Comparison of ENCODE assay signal across 16 cellular contexts in the genomic region with DNA sequence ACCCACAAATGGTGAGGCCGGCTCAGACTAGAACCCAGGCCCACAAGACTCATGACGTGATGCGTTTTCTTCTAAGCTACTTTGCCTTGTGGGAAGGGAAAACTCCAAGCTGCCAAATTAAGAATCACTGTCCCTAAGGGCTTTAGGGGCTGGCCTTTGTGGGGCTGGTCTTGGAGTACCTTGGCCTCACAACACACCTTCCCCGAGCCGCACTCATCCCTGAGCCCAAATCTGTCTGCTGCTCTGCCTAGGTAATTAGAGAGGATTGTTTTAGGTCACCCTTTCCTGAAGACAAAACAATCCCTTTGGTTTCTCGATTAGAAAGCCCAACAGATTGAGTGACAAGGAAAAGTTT.
DNase-seq lines count a peak whose midpoint lies in the region; ATAC-seq lines count a peak whose summit lies in the region.
"Had no signal": no experiment of that assay in that cellular context is flagged by ENCODE, and none has a peak within 500 bp of the region (broad histone marks: within the 10 kb centered on the region; RNA-seq: fewer than 3 reads in every experiment).

No MANE protein-coding gene starts in this region.

- ATAC-seq in HG02852 (IDR thresholded peaks at IDR 0.05; ENCODE audit: unreplicated experiment) (no peak), HG03175 (IDR thresholded peaks at IDR 0.05; ENCODE audit: unreplicated experiment) (no peak), GM19351 (IDR thresholded peaks at IDR 0.05; ENCODE audit: unreplicated experiment) (no peak)
- ATAC-seq: CD8-positive, alpha-beta T cell; HepG2 had no signal

- H3K27ac ChIP-seq in angular gyrus (ENCODE audit: low read depth, low read length) (peak overlapping the region; percentile 80), substantia nigra (ENCODE audit: low read depth, low read length, poor library complexity, severe bottlenecking) (peak overlapping the region; percentile 84)
- H3K27ac ChIP-seq: KMS-11 had no signal

- peak; percentile 80 for DNase-seq in ELF-1 (ENCODE audit: low read depth, low spot score)
- DNase-seq in islet precursor cell = peak; percentile 46
- no peak for DNase-seq in substantia nigra (lab: John Stamatoyannopoulos, UW)
- no peak for DNase-seq in SHP77 (lab: John Stamatoyannopoulos, UW)
- DNase-seq: CD8-positive, alpha-beta T cell; DMS153; DMS79 treated with DMSO at 0.1 percent for 48 hours; EL; GDM1; HFFc6 had no signal

Comparison
In these comparisons a context has a peak if more than half of its experiments do, and no peak if none do; other contexts are left out.
1. DNase-seq: peak in ELF-1 (single experiment) and islet precursor cell (single experiment); none in substantia nigra (0 of 49) and SHP77 (0 of 2).